Comparison of ENCODE assay signal across 8 cellular contexts in genomic region chr17:37373530-37374159, GRCh38. TPM values are rescaled to one million over a fixed set of nuclear protein-coding genes. Genes with fewer than 3 reads are reported as not detected.
DNase-seq lines count a peak whose midpoint lies in the region; ATAC-seq, FAIRE-seq and TF ChIP-seq lines count a peak whose summit lies in the region.

No MANE protein-coding gene starts in this region.

- ATAC-seq in GM19467 (IDR thresholded peaks at IDR 0.05; ENCODE audit: unreplicated experiment), result peak; percentile 64

- H3K9me3 ChIP-seq in SJSA1 (replicated peaks) (no peaks in the 10 kb centered on the region), parathyroid adenoma (ENCODE audit: control insufficient read depth, low read length) (no peaks in the 10 kb centered on the region)

- FAIRE-seq in frontal cortex (lab: Jason Lieb, UNC) (no peak), urothelium cell line (lab: Jason Lieb, UNC) (no peak)

- DNase-seq in AG20443 (ENCODE audit: low spot score), result peak; percentile 85
- peak; percentile 81 for DNase-seq in NCI-H1105 treated with DMSO at 0.1 percent for 48 hours (lab: John Stamatoyannopoulos, UW)
- DNase-seq in SJSA1 (ENCODE audit: low read depth in 1 of 2, low spot score in 2 of 2), result peak; percentile 60 to 62
- peak; percentile 34 for DNase-seq in activated gamma-delta T cell treated with anti-CD3 and anti-CD28 coated beads, Interleukin-2, amount 50 U/mL, for 16 hours (ENCODE audit: low read depth)
- DNase-seq in frontal cortex (ENCODE audit: low spot score in 2 of 2), result peak; percentile 39 to 73
- DNase-seq in urothelium cell line (ENCODE audit: low spot score), result peak; percentile 80

- H3K4me3 ChIP-seq in SJSA1, result no peak overlapping the region
- no peak overlapping the region for H3K4me3 ChIP-seq in parathyroid adenoma (ENCODE audit: low read depth, low read length)

- no peaks in the 10 kb centered on the region for H3K4me1 ChIP-seq in SJSA1 (replicated peaks)
- H3K4me1 ChIP-seq in parathyroid adenoma, result no peaks in the 10 kb centered on the region

- H3K36me3 ChIP-seq in SJSA1, result no peaks in the 10 kb centered on the region
- no peaks in the 10 kb centered on the region for H3K36me3 ChIP-seq in parathyroid adenoma (ENCODE audit: control insufficient read depth, insufficient read depth, low read length)

- peaks cover 2% of the 10 kb centered on the region for H3K79me2 ChIP-seq in parathyroid adenoma

- H3K27me3 ChIP-seq in SJSA1 (replicated peaks) (no peaks in the 10 kb centered on the region), parathyroid adenoma (ENCODE audit: control insufficient read depth, insufficient read depth, low read length) (no peaks in the 10 kb centered on the region)

- H3K4me2 ChIP-seq in parathyroid adenoma (ENCODE audit: low read length), result no peak overlapping the region

- H3K9ac ChIP-seq in parathyroid adenoma, result no peak overlapping the region

- no peak overlapping the region for H3K27ac ChIP-seq in SJSA1
- no peak overlapping the region for H3K27ac ChIP-seq in parathyroid adenoma

- H2AFZ ChIP-seq in parathyroid adenoma, result peak overlapping the region; percentile 50

- peak; percentile 99 for TF ChIP-seq CTCF in parathyroid adenoma (IDR thresholded peaks at IDR 0.05)

RNA-seq across cellular contexts. Expression of gene C17orf78, which starts 2.1 kb away (rescaled TPM):
- not detected in 2 replicates for total RNA-seq in SJSA1 (2014; rRNA removed; shearing (Covaris generic))
- not detected for total RNA-seq in frontal cortex

RNA-seq across cellular contexts. Expression of gene ACACA, which starts 33.0 kb away (rescaled TPM):
- total RNA-seq in SJSA1 (2014; rRNA removed; shearing (Covaris generic)), result 13.3 and 23.4 TPM in 2 replicates
- 99.9 TPM for total RNA-seq in frontal cortex

RNA-seq across cellular contexts. Expression of gene TADA2A, which starts 33.0 kb away (rescaled TPM):
- total RNA-seq in SJSA1 (2014; rRNA removed; shearing (Covaris generic)), result 8.3 and 20.1 TPM in 2 replicates
- 44.0 TPM for total RNA-seq in frontal cortex

Comparison
In these comparisons a context has a peak if more than half of its experiments do, and no peak if none do; other contexts are left out.
1. DNase-seq: peak in every context shown above with its lines; median percentile 85 in AG20443; 81 in NCI-H1105 treated with DMSO at 0.1 percent for 48 hours; 80 in urothelium cell line; 61 in SJSA1; 56 in frontal cortex; 34 in activated gamma-delta T cell treated with anti-CD3 and anti-CD28 coated beads, Interleukin-2, amount 50 U/mL, for 16 hours.